Comparison of ENCODE assay signal across 15 cellular contexts in the genomic region with DNA sequence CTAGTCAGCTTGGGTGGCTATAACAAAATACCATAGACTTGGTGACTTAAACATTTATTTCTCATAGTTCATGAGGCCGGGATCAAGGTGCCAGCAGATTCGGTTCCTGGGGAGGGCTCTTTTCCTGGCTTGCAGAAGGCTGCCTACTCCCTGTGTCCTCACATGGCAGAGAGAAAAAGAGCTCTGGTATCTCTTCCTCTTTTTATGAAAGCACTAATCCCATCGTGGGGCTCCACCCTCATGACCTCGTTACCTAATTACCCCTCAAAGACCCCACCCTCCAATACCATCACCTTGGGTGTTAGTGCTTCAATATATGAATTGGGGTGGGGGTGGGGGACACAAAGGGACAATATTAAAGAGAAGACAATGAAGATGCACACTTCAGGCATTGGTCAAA.
DNase-seq lines count a peak whose midpoint lies in the region; ATAC-seq and TF ChIP-seq lines count a peak whose summit lies in the region.
"Had no signal": no experiment of that assay in that cellular context is flagged by ENCODE, and none has a peak within 500 bp of the region (broad histone marks: within the 10 kb centered on the region; RNA-seq: fewer than 3 reads in every experiment).

No MANE protein-coding gene starts in this region.

- H3K9ac ChIP-seq in IMR-90 (ENCODE audit: low read depth, low read length), result no peak overlapping the region
- H3K9ac ChIP-seq in MM.1S (ENCODE audit: low read length), result no peak overlapping the region

- no peaks in the 10 kb centered on the region for H3K79me1 ChIP-seq in IMR-90 (ENCODE audit: low read depth in 1 of 2, low read length in 2 of 2)

- no peaks in the 10 kb centered on the region for H3K79me2 ChIP-seq in MM.1S (ENCODE audit: low read length)

- H3K36me3 ChIP-seq in HEK293 (ENCODE audit: control insufficient read depth in 2 of 2, insufficient read depth in 1 of 2, low read length in 2 of 2) (no peaks in the 10 kb centered on the region), IMR-90 (ENCODE audit: control insufficient read depth, insufficient read depth, low read length) (no peaks in the 10 kb centered on the region), MM.1S (replicated peaks; ENCODE audit: insufficient read depth, low read length) (no peaks in the 10 kb centered on the region)
- H3K36me3 ChIP-seq: HAP-1 had no signal

- peak overlapping the region; percentile 68; the same call in 1 of the 2 replicates for H3K18ac ChIP-seq in IMR-90 (ENCODE audit: low read depth, low read length)

- peak overlapping the region; percentile 23; the same call in 1 of the 2 replicates for H2BK120ac ChIP-seq in IMR-90 (ENCODE audit: low read depth, low read length)

- peak overlapping the region; percentile 9; the same call in 1 of the 2 replicates for H3K4ac ChIP-seq in IMR-90 (ENCODE audit: low read depth, low read length)

- intact Hi-C loops in IMR-90 (cut with micrococcal nuclease), result no loop called here
- intact Hi-C loops in left cardiac atrium (cut with DNase I), result no loop called here

- H3K4me1 ChIP-seq in HEK293 (ENCODE audit: control insufficient read depth, insufficient read depth, low read length), result no peaks in the 10 kb centered on the region
- H3K4me1 ChIP-seq in IMR-90 (ENCODE audit: control insufficient read depth, insufficient read depth, low read length), result peaks cover 4% of the 10 kb centered on the region
- no peaks in the 10 kb centered on the region for H3K4me1 ChIP-seq in MM.1S (ENCODE audit: low read length)
- H3K4me1 ChIP-seq: HAP-1 had no signal

- peak overlapping the region; percentile 15 for H4K5ac ChIP-seq in IMR-90 (ENCODE audit: low read depth, low read length)

- H4K91ac ChIP-seq in IMR-90 (ENCODE audit: insufficient read depth, low read depth, low read length), result no peak overlapping the region

- H3K4me2 ChIP-seq in IMR-90 (ENCODE audit: low read depth, low read length), result no peak overlapping the region
- no peak overlapping the region for H3K4me2 ChIP-seq in MM.1S (ENCODE audit: low read depth, low read length)

- TF ChIP-seq POLR2A in IMR-90 (IDR thresholded peaks at IDR 0.05; ENCODE audit: low read depth, low read length), result no peak

- no TSS peak for BruUV-seq in IMR-90 (replicated peaks; lab: Mats Ljungman, UMichigan)

- H3F3A ChIP-seq in MM.1S (ENCODE audit: insufficient read depth, low read length), result no peaks in the 10 kb centered on the region

- H3K56ac ChIP-seq in IMR-90 (ENCODE audit: extremely low read depth, insufficient read depth, low read length), result no peak overlapping the region

- in situ Hi-C loops in IMR-90 (cut with MboI; ENCODE audit: low sequenced_read_pairs), result no loop called here

- no peak overlapping the region for H2BK20ac ChIP-seq in IMR-90 (ENCODE audit: low read depth, low read length)

- H3K9me3 ChIP-seq in HEK293 (ENCODE audit: control insufficient read depth, insufficient read depth, low read depth, low read length) (no peaks in the 10 kb centered on the region), IMR-90 (ENCODE audit: control insufficient read depth, insufficient read depth, low read length) (no peaks in the 10 kb centered on the region), MM.1S (replicated peaks; ENCODE audit: insufficient read depth, low read length) (no peaks in the 10 kb centered on the region)
- H3K9me3 ChIP-seq: HAP-1 had no signal

- WGBS in IMR-90 (ENCODE audit: extremely low coverage in 2 of 2, insufficient read length in 1 of 2), 2 experiments, result no CpG with 5 or more reads among the region's 4 CpGs

- no peaks in the 10 kb centered on the region for H3K9me2 ChIP-seq in MM.1S (replicated peaks; ENCODE audit: insufficient read depth, low read length)

- TF ChIP-seq CTCF in HEK293 (tag by site-specific recombination; IDR thresholded peaks at IDR 0.05) (no peak), IMR-90 (conservative IDR thresholded peaks at IDR 0.05; ENCODE audit: low read depth, low read length) (no peak), MM.1S (IDR thresholded peaks at IDR 0.05; ENCODE audit: low read length) (no peak)

- no peak overlapping the region for H3K14ac ChIP-seq in IMR-90 (replicated peaks; ENCODE audit: low read depth, low read length)

- POLR2A ChIA-PET in HEK293 (lab: Yijun Ruan, JAX), result no interaction called here
- POLR2A ChIA-PET in IMR-90 (lab: Charles Lee; ENCODE audit: unreplicated experiment), result no interaction called here

- H3K9me1 ChIP-seq in IMR-90 (ENCODE audit: insufficient read depth, low read length), result no peaks in the 10 kb centered on the region

- peak overlapping the region; percentile 2; the same call in 1 of the 2 replicates for H2AK5ac ChIP-seq in IMR-90 (ENCODE audit: low read depth, low read length)

- dilution Hi-C loops in IMR-90 (cut with HindIII; ENCODE audit: low sequenced_read_pairs, unreplicated experiment), result no loop called here

- no peak overlapping the region for H3K4me3 ChIP-seq in HEK293 (ENCODE audit: low read depth, low read length)
- no peak overlapping the region for H3K4me3 ChIP-seq in IMR-90 (ENCODE audit: insufficient read depth, low read depth, low read length)
- H3K4me3 ChIP-seq in MM.1S (ENCODE audit: low read length), result no peak overlapping the region
- H3K4me3 ChIP-seq: HAP-1 had no signal

- H3K27ac ChIP-seq in HEK293 (ENCODE audit: extremely low read depth, low read depth, low read length) (no peak overlapping the region), IMR-90 (ENCODE audit: insufficient read depth, low read length) (peak overlapping the region; percentile 45; the same call in 1 of the 2 replicates), MM.1S (ENCODE audit: low read length) (no peak overlapping the region)

- H4K20me1 ChIP-seq in IMR-90 (ENCODE audit: insufficient read depth, low read length) (no peaks in the 10 kb centered on the region), MM.1S (ENCODE audit: insufficient read depth, low read length) (no peaks in the 10 kb centered on the region)

- no peak for DNase-seq in IMR-90
- DNase-seq in MV-4-11 (lab: John Stamatoyannopoulos, UW), result peak; percentile 40
- DNase-seq in left cardiac atrium, result no peak
- DNase-seq in MM.1S, result no peak
- no peak for DNase-seq in NCI-H1417 treated with DMSO at 0.1 percent for 48 hours (lab: John Stamatoyannopoulos, UW)
- DNase-seq: C1 segment of cervical spinal cord; Calu3; CD4-positive, alpha-beta memory T cell; COR-L47; DMS53; DMS79 treated with DMSO at 0.1 percent for 48 hours; GF-D8; GOT3 had no signal

- no peak overlapping the region for H3K23ac ChIP-seq in IMR-90 (ENCODE audit: low read depth, low read length)

- H4K8ac ChIP-seq in IMR-90 (ENCODE audit: low read depth in 2 of 2, low read length in 2 of 2), result no peak overlapping the region; a peak in 1 of 4 replicates

- no peak overlapping the region for H2AK9ac ChIP-seq in IMR-90 (replicated peaks; ENCODE audit: low read depth, low read length, poor library complexity)

- CTCF ChIA-PET in HEK293 (lab: Yijun Ruan, JAX), result interaction anchor here (0.6 to 2.5 kb wide), 2 partner anchors 65 to 67 kb away, joined by 3 to 18 read pairs; a partner anchor contains a TSS
- CTCF ChIA-PET in IMR-90 (lab: Yijun Ruan, JAX), result interaction anchor here (0.9 to 2.0 kb wide), 3 partner anchors 14 to 67 kb away, joined by 3 to 8 read pairs (median 5); a partner anchor contains a TSS

- H2BK15ac ChIP-seq in IMR-90 (ENCODE audit: low read depth, low read length), result 0 out of 3 replicates have a peak overlapping the region, but pooled peaks have one; percentile 36

- H2AFZ ChIP-seq in IMR-90 (replicated peaks; ENCODE audit: low read length, poor library complexity) (no peak overlapping the region), MM.1S (ENCODE audit: low read length) (no peak overlapping the region)

- ATAC-seq in IMR-90 (ENCODE audit: low read depth) (no peak), left cardiac atrium (no peak)

- no peaks in the 10 kb centered on the region for H3K27me3 ChIP-seq in IMR-90 (ENCODE audit: control insufficient read depth, insufficient read depth, low read length)
- H3K27me3 ChIP-seq in MM.1S (replicated peaks; ENCODE audit: insufficient read depth, low read length), result no peaks in the 10 kb centered on the region

- H2BK5ac ChIP-seq in IMR-90 (ENCODE audit: low read depth, low read length, poor library complexity, severe bottlenecking), result peak overlapping the region; percentile 53

- no peak for TF ChIP-seq RAD21 in IMR-90 (IDR thresholded peaks at IDR 0.05; ENCODE audit: low read length)

TF ChIP-seq in HEK293, 187 proteins besides CTCF, POLR2A, EP300 and RAD21:
- TF ChIP-seq, protein P1, sequence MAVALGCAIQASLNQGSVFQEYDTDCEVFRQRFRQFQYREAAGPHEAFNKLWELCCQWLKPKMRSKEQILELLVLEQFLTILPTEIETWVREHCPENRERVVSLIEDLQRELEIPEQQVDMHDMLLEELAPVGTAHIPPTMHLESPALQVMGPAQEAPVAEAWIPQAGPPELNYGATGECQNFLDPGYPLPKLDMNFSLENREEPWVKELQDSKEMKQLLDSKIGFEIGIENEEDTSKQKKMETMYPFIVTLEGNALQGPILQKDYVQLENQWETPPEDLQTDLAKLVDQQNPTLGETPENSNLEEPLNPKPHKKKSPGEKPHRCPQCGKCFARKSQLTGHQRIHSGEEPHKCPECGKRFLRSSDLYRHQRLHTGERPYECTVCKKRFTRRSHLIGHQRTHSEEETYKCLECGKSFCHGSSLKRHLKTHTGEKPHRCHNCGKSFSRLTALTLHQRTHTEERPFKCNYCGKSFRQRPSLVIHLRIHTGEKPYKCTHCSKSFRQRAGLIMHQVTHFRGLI (tag by site-specific recombination; IDR thresholded peaks at IDR 0.05), result no peak
- 0 out of 2 replicates have a peak, but pooled peaks have one; percentile 12 for TF ChIP-seq KLF1 (tag by site-specific recombination; IDR thresholded peaks at IDR 0.05)

TF ChIP-seq in IMR-90, 13 proteins besides CTCF, POLR2A, EP300 and RAD21:
- TF ChIP-seq RCOR1 (IDR thresholded peaks at IDR 0.05; ENCODE audit: insufficient replicate concordance, low read length), result no peak
- no peak for TF ChIP-seq RFX5 (IDR thresholded peaks at IDR 0.05; ENCODE audit: low read depth, low read length)
- no peak for TF ChIP-seq NFE2L2 (IDR thresholded peaks at IDR 0.05; ENCODE audit: low read depth, low read length)
- TF ChIP-seq, protein P2, sequence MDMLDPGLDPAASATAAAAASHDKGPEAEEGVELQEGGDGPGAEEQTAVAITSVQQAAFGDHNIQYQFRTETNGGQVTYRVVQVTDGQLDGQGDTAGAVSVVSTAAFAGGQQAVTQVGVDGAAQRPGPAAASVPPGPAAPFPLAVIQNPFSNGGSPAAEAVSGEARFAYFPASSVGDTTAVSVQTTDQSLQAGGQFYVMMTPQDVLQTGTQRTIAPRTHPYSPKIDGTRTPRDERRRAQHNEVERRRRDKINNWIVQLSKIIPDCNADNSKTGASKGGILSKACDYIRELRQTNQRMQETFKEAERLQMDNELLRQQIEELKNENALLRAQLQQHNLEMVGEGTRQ (IDR thresholded peaks at IDR 0.05; ENCODE audit: low read depth, low read length), result no peak
TF ChIP-seq in IMR-90: peak in this region for 0.
